In genomic region chr5:166363071-166363470, GRCh38 we compare ENCODE assay signal across 23 cellular contexts.
"Had no signal": no experiment of that assay in that cellular context is flagged by ENCODE, and none has a peak within 500 bp of the region (broad histone marks: within the 10 kb centered on the region; RNA-seq: fewer than 3 reads in every experiment).

No MANE protein-coding gene starts in this region.

- H3K27me3 Mint-ChIP-seq: effector memory CD8-positive, alpha-beta T cell; naive B cell; naive thymus-derived CD8-positive, alpha-beta T cell had no signal

- H3K4me1 ChIP-seq: esophagus muscularis mucosa, foreskin keratinocyte, gastroesophageal sphincter, heart left ventricle, left lung, lower lobe of right lung had no signal

- H3K4me1 Mint-ChIP-seq: immature natural killer cell; naive B cell; naive thymus-derived CD8-positive, alpha-beta T cell had no signal

- H3K36me3 Mint-ChIP-seq: immature natural killer cell; naive B cell; naive thymus-derived CD8-positive, alpha-beta T cell had no signal

- H3K36me3 ChIP-seq: esophagus muscularis mucosa, gastroesophageal sphincter, heart left ventricle, left lung, lower lobe of right lung had no signal

- H3K4me2 ChIP-seq: hepatocyte had no signal

- H3K4me3 ChIP-seq: coronary artery, esophagus muscularis mucosa, gastroesophageal sphincter, heart left ventricle, hepatocyte, left lung, lower lobe of right lung, mucosa of descending colon had no signal

- H3K27ac Mint-ChIP-seq: effector memory CD8-positive, alpha-beta T cell; immature natural killer cell; mesothelial cell of epicardium; naive B cell; naive thymus-derived CD8-positive, alpha-beta T cell had no signal

- H3K27ac ChIP-seq: coronary artery, esophagus muscularis mucosa, foreskin keratinocyte, gastroesophageal sphincter, heart left ventricle, hepatocyte, left lung, lower lobe of right lung had no signal

- ATAC-seq: effector memory CD8-positive, alpha-beta T cell; foreskin keratinocyte; gastroesophageal sphincter; heart left ventricle; left colon; left lung; left ventricle myocardium superior; lower lobe of right lung; mucosa of descending colon; naive thymus-derived CD8-positive, alpha-beta T cell had no signal

- H3K4me3 Mint-ChIP-seq: effector memory CD8-positive, alpha-beta T cell; immature natural killer cell; mesothelial cell of epicardium; naive B cell had no signal

- H2AFZ ChIP-seq: hepatocyte had no signal

- H3K9me3 ChIP-seq: lower lobe of right lung, mucosa of descending colon had no signal

- H3K27me3 ChIP-seq: esophagus muscularis mucosa, foreskin keratinocyte, gastroesophageal sphincter, heart left ventricle, hepatocyte, left lung had no signal

- DNase-seq: dermis blood vessel endothelial cell; effector CD8-positive, alpha-beta T cell; effector memory CD8-positive, alpha-beta T cell; foreskin keratinocyte; heart left ventricle; hypothalamus; immature natural killer cell; islet precursor cell; kidney; kidney glomerular epithelial cell; left colon; left lung; left ventricle myocardium superior; lower lobe of right lung; mesenchymal stem cell; mucosa of descending colon; naive B cell; naive thymus-derived CD8-positive, alpha-beta T cell had no signal

- H3K79me2 ChIP-seq: hepatocyte had no signal
